ENCODE assay signal across 25 cellular contexts in genomic region chr12:106885546-106886249, GRCh38.
"Had no signal": no experiment of that assay in that cellular context is flagged by ENCODE, and none has a peak within 500 bp of the region (broad histone marks: within the 10 kb centered on the region; RNA-seq: fewer than 3 reads in every experiment).

No MANE protein-coding gene starts in this region.

- DNase-seq: islet precursor cell; left ventricle myocardium inferior; mesendoderm; naive B cell; natural killer cell; nephron progenitor cell; nucleus accumbens; pancreas; posterior cingulate gyrus; right cardiac atrium; sigmoid colon; small intestine; spleen; stimulated activated CD4-positive, alpha-beta T cell treated with anti-CD3 and anti-CD28 coated beads, Interleukin-4, amount 100 ng/mL, for 24 hours; stimulated activated naive CD4-positive, alpha-beta T cell; tibial artery; trophoblast cell; upper lobe of right lung had no signal

- H3K4me1 ChIP-seq: pancreas, prostate gland, sigmoid colon, spleen, suprapubic skin, tibial artery, upper lobe of right lung had no signal

- H3K4me3 ChIP-seq: hepatocyte, left ventricle myocardium inferior, lung, pancreas, prostate gland, sigmoid colon, spleen, suprapubic skin, thoracic aorta, tibial artery, upper lobe of right lung had no signal

- H3K79me2 ChIP-seq: hepatocyte had no signal

- H2AFZ ChIP-seq: hepatocyte had no signal

- FAIRE-seq: pancreas, small intestine, urothelium cell line had no signal

- H3K27me3 ChIP-seq: hepatocyte, pancreas, sigmoid colon, suprapubic skin, tibial artery, upper lobe of right lung had no signal

- ATAC-seq: natural killer cell; pancreas; right cardiac atrium; stimulated activated effector memory CD8-positive, alpha-beta T cell treated with anti-CD3 and anti-CD28 coated beads, Interleukin-12 subunit alpha, Interleukin-12 subunit beta, amount 100 ng/mL, for 72 hours; upper lobe of right lung had no signal

- H3K9me3 ChIP-seq: left ventricle myocardium inferior, pancreas, prostate gland, sigmoid colon, spleen, suprapubic skin, thoracic aorta, tibial artery, upper lobe of right lung had no signal

- H3K36me3 ChIP-seq: prostate gland had no signal

- H3K4me2 ChIP-seq: hepatocyte had no signal

- H3K27ac ChIP-seq: hepatocyte, left ventricle myocardium inferior, pancreas, prostate gland, sigmoid colon, spleen, suprapubic skin, thoracic aorta, tibial artery, upper lobe of right lung had no signal
